In genomic region chr14:79011091-79011919, GRCh38 we compare ENCODE assay signal across 8 cellular contexts.
DNase-seq lines count a peak whose midpoint lies in the region; ATAC-seq and TF ChIP-seq lines count a peak whose summit lies in the region.

No MANE protein-coding gene starts in this region.

- ATAC-seq in HG02588 (IDR thresholded peaks at IDR 0.05; ENCODE audit: unreplicated experiment), result no peak
- ATAC-seq in GM19324 (IDR thresholded peaks at IDR 0.05; ENCODE audit: low FRiP score, unreplicated experiment), result no peak

- H3K9me3 ChIP-seq in ascending aorta (no peaks in the 10 kb centered on the region), sigmoid colon (no peaks in the 10 kb centered on the region)

- H3K4me1 ChIP-seq in ascending aorta (no peaks in the 10 kb centered on the region), sigmoid colon (peaks cover 0 to 16% (median 8%) of the 10 kb centered on the region in 4 donors)

- H3K4me1 Mint-ChIP-seq in activated CD4-positive, alpha-beta T cell treated with anti-CD3 and anti-CD28 coated beads, Interleukin-2, amount 10 ng/mL, durations not matched to agents 7 days and 5 days, result no peaks in the 10 kb centered on the region
- H3K4me1 Mint-ChIP-seq in activated CD4-positive, alpha-beta T cell treated with anti-CD3 and anti-CD28 coated beads, Interleukin-2, amount 10 ng/mL, durations not matched to agents 24 days and 14 days, result no peaks in the 10 kb centered on the region

- CTCF ChIA-PET in activated CD4-positive, alpha-beta T cell treated with anti-CD3 and anti-CD28 coated beads, Interleukin-2, amount 10 ng/mL, durations not matched to agents 7 days and 5 days (lab: Charles Lee), result no interaction called here

- TF ChIP-seq EP300 in sigmoid colon (IDR thresholded peaks at IDR 0.05), result no peak

- H3K27me3 ChIP-seq in ascending aorta (no peaks in the 10 kb centered on the region), sigmoid colon (no peaks in the 10 kb centered on the region)

- no peak for TF ChIP-seq POLR2A in sigmoid colon (IDR thresholded peaks at IDR 0.05)

- H3K27me3 Mint-ChIP-seq in activated CD4-positive, alpha-beta T cell treated with anti-CD3 and anti-CD28 coated beads, Interleukin-2, amount 10 ng/mL, durations not matched to agents 7 days and 5 days, result no peaks in the 10 kb centered on the region
- H3K27me3 Mint-ChIP-seq in activated CD4-positive, alpha-beta T cell treated with anti-CD3 and anti-CD28 coated beads, Interleukin-2, amount 10 ng/mL, durations not matched to agents 24 days and 14 days, result no peaks in the 10 kb centered on the region

- TF ChIP-seq CTCF in ascending aorta (IDR thresholded peaks at IDR 0.05) (peak in 2 of 3 experiments; percentile 38 to 54), sigmoid colon (IDR thresholded peaks at IDR 0.05) (peak in 1 of 4 experiments; percentile 59)

- no peak overlapping the region for H3K4me3 Mint-ChIP-seq in activated CD4-positive, alpha-beta T cell treated with anti-CD3 and anti-CD28 coated beads, Interleukin-2, amount 10 ng/mL, durations not matched to agents 7 days and 5 days
- H3K4me3 Mint-ChIP-seq in activated CD4-positive, alpha-beta T cell treated with anti-CD3 and anti-CD28 coated beads, Interleukin-2, amount 10 ng/mL, durations not matched to agents 24 days and 14 days, result no peak overlapping the region

- H3K4me3 ChIP-seq in ascending aorta, result no peak overlapping the region
- H3K4me3 ChIP-seq in sigmoid colon, result no peak overlapping the region

- intact Hi-C loops in activated CD4-positive, alpha-beta T cell treated with anti-CD3 and anti-CD28 coated beads, Interleukin-2, amount 10 ng/mL, durations not matched to agents 24 days and 14 days (cut with micrococcal nuclease), result no loop called here
- intact Hi-C loops in ascending aorta (cut with DNase I) (no loop called here), sigmoid colon (cut with DNase I) (no loop called here)

- WGBS in sigmoid colon, 2 donors, result 26 to 47% methylated on average over 8 of the region's 8 CpGs

- H3K36me3 ChIP-seq in ascending aorta, result no peaks in the 10 kb centered on the region
- H3K36me3 ChIP-seq in sigmoid colon, result no peaks in the 10 kb centered on the region

- H3K36me3 Mint-ChIP-seq in activated CD4-positive, alpha-beta T cell treated with anti-CD3 and anti-CD28 coated beads, Interleukin-2, amount 10 ng/mL, durations not matched to agents 7 days and 5 days (ENCODE audit: low read depth), result no peaks in the 10 kb centered on the region
- no peaks in the 10 kb centered on the region for H3K36me3 Mint-ChIP-seq in activated CD4-positive, alpha-beta T cell treated with anti-CD3 and anti-CD28 coated beads, Interleukin-2, amount 10 ng/mL, durations not matched to agents 24 days and 14 days (ENCODE audit: low read depth)

- no peaks in the 10 kb centered on the region for H3K9me3 Mint-ChIP-seq in activated CD4-positive, alpha-beta T cell treated with anti-CD3 and anti-CD28 coated beads, Interleukin-2, amount 10 ng/mL, durations not matched to agents 7 days and 5 days
- no peaks in the 10 kb centered on the region for H3K9me3 Mint-ChIP-seq in activated CD4-positive, alpha-beta T cell treated with anti-CD3 and anti-CD28 coated beads, Interleukin-2, amount 10 ng/mL, durations not matched to agents 24 days and 14 days

- no peak overlapping the region for H3K27ac Mint-ChIP-seq in activated CD4-positive, alpha-beta T cell treated with anti-CD3 and anti-CD28 coated beads, Interleukin-2, amount 10 ng/mL, durations not matched to agents 7 days and 5 days
- no peak overlapping the region for H3K27ac Mint-ChIP-seq in activated CD4-positive, alpha-beta T cell treated with anti-CD3 and anti-CD28 coated beads, Interleukin-2, amount 10 ng/mL, durations not matched to agents 24 days and 14 days

- POLR2A ChIA-PET in activated CD4-positive, alpha-beta T cell treated with anti-CD3 and anti-CD28 coated beads, Interleukin-2, amount 10 ng/mL, durations not matched to agents 7 days and 5 days (lab: Charles Lee), result no interaction called here

- H3K27ac ChIP-seq in ascending aorta (no peak overlapping the region), sigmoid colon (peak overlapping the region in 1 of 4 donors; percentile 30)

- DNase-seq in activated CD4-positive, alpha-beta T cell treated with anti-CD3 and anti-CD28 coated beads, Interleukin-2, amount 10 ng/mL, durations not matched to agents 7 days and 5 days, result peak; percentile 26
- DNase-seq in activated CD4-positive, alpha-beta T cell treated with anti-CD3 and anti-CD28 coated beads, Interleukin-2, amount 10 ng/mL, durations not matched to agents 24 days and 14 days, result no peak
- DNase-seq in NCI-H1417 (lab: John Stamatoyannopoulos, UW) (peak; percentile 64 to 90 (median 71)), ascending aorta (ENCODE audit: low spot score in 2 of 2) (no peak), left kidney (ENCODE audit: low read depth, low spot score) (peak; percentile 40), sigmoid colon (no peak)

Comparison
In these comparisons a context has a peak if more than half of its experiments do, and no peak if none do; other contexts are left out.
1. DNase-seq: peak in activated CD4-positive, alpha-beta T cell treated with anti-CD3 and anti-CD28 coated beads, Interleukin-2, amount 10 ng/mL, durations not matched to agents 7 days and 5 days (single experiment), NCI-H1417 (3 of 3) and left kidney (single experiment); none in activated CD4-positive, alpha-beta T cell treated with anti-CD3 and anti-CD28 coated beads, Interleukin-2, amount 10 ng/mL, durations not matched to agents 24 days and 14 days (single experiment), ascending aorta (0 of 2) and sigmoid colon (single experiment).